ENCODE assay signal across 14 cellular contexts in genomic region chr12:95231190-95231589, GRCh38. TPM values are rescaled to one million over a fixed set of nuclear protein-coding genes. Genes with fewer than 3 reads are reported as not detected.
DNase-seq lines count a peak whose midpoint lies in the region.
"Had no signal": no experiment of that assay in that cellular context is flagged by ENCODE, and none has a peak within 500 bp of the region (broad histone marks: within the 10 kb centered on the region; RNA-seq: fewer than 3 reads in every experiment).

No MANE protein-coding gene starts in this region.

- DNase-seq in AG08396 (ENCODE audit: low spot score) (peak; percentile 56), M059J (ENCODE audit: low read depth) (peak; percentile 17), astrocyte of the hippocampus (ENCODE audit: low read depth, low spot score) (peak; percentile 32), hepatic stellate cell (ENCODE audit: low spot score) (peak; percentile 60), T-helper 2 cell (no peak), DMS153 treated with DMSO at 0.1 percent for 48 hours (lab: John Stamatoyannopoulos, UW; ENCODE audit: unreplicated experiment) (no peak), NCI-H748 (lab: John Stamatoyannopoulos, UW; ENCODE audit: unreplicated experiment) (no peak)
- DNase-seq in stimulated activated naive CD4-positive, alpha-beta T cell (lab: John Stamatoyannopoulos, UW): no peak
- DNase-seq: activated CD4-positive, alpha-beta T cell treated with anti-CD3 and anti-CD28 coated beads for 1 hour; GF-D8; immature natural killer cell; NCI-H1930; stomach; SW 1271 had no signal

RNA-seq across cellular contexts. Expression of gene VEZT, which starts 13.6 kb away (rescaled TPM):
- total RNA-seq in M059J (2014; rRNA removed; shearing (Covaris generic)): 52.2 and 52.6 TPM in 2 replicates

RNA-seq across cellular contexts. Expression of gene FGD6, which starts 13.9 kb away (rescaled TPM):
- total RNA-seq in M059J (2014; rRNA removed; shearing (Covaris generic)): 5.4 and 7.5 TPM in 2 replicates

Comparison
In these comparisons a context has a peak if more than half of its experiments do, and no peak if none do; other contexts are left out.
1. DNase-seq: peak in AG08396 (single experiment), M059J (single experiment), astrocyte of the hippocampus (single experiment) and hepatic stellate cell (single experiment); none in stimulated activated naive CD4-positive, alpha-beta T cell (0 of 6), T-helper 2 cell (0 of 5), DMS153 treated with DMSO at 0.1 percent for 48 hours (single experiment) and NCI-H748 (single experiment).